Comparison of ENCODE assay signal across 16 cellular contexts in the genomic region with DNA sequence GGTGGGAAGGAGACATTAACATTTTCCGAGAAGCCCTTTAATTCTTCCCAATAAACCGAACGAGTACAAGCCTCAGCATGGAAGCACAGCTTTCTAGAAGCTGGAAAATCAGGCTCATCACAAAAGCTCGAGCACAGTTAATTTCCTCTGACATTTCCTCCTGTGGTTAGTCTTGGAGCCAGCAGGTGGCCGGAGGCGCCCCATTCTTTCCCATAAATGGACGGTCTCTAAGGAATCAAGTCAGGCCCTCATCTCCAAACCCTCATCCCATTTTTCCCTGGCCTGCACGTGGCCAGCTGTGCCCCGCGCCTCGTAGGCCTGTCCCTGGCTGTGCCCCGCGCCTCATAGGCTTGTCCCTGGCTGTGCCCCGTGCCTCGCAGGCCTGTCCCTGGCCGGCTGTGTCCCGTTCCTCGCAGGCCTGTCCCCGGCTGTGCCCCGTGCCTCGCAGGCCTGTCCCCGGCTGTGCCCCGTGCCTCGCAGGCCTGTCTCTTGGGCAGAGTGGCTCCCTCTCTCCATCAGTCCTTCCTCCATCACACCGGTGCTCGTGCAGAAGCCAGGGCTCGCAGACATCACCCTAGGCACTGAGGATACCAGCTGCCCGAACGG. TPM values are rescaled to one million over a fixed set of nuclear protein-coding genes. Genes with fewer than 3 reads are reported as not detected.
A peak's percentile ranks its signal among the peaks of the same experiment; 100 is the strongest.
DNase-seq lines count a peak whose midpoint lies in the region; ATAC-seq and TF ChIP-seq lines count a peak whose summit lies in the region.
"Had no signal": no experiment of that assay in that cellular context is flagged by ENCODE, and none has a peak within 500 bp of the region (broad histone marks: within the 10 kb centered on the region; RNA-seq: fewer than 3 reads in every experiment).

No MANE protein-coding gene starts in this region.

- H3K4me3 ChIP-seq in AG04449 (ENCODE audit: low read depth, low read length) (no peak overlapping the region), astrocyte of the cerebellum (ENCODE audit: low read depth, low read length) (no peak overlapping the region)
- H3K4me3 ChIP-seq: lung, uterus had no signal

- no peaks in the 10 kb centered on the region for H3K27me3 Mint-ChIP-seq in activated naive CD8-positive, alpha-beta T cell treated with anti-CD3 and anti-CD28 coated beads for 36 hours

- H3K36me3 Mint-ChIP-seq in activated naive CD8-positive, alpha-beta T cell treated with anti-CD3 and anti-CD28 coated beads for 36 hours, result no peaks in the 10 kb centered on the region

- DNase-seq in AG04449 (ENCODE audit: low read depth, low spot score) (no peak), HT-29 (ENCODE audit: low spot score) (peak; percentile 80), astrocyte of the cerebellum (ENCODE audit: low read depth) (peak; percentile 4), iris pigment epithelial cell (ENCODE audit: low read depth) (peak; percentile 22), amniotic stem cell (lab: John Stamatoyannopoulos, UW) (no peak)
- no peak for DNase-seq in activated naive CD8-positive, alpha-beta T cell treated with anti-CD3 and anti-CD28 coated beads for 36 hours
- DNase-seq: activated B cell treated with CpG ODN at 0.5 μM for 24 hours; activated naive CD8-positive, alpha-beta T cell treated with anti-CD3 and anti-CD28 coated beads, Interleukin-2, amount 50 U/mL, for 24 hours; hypothalamus; NCI-H1092; uterus had no signal

- peaks cover 9% of the 10 kb centered on the region for H3K4me1 Mint-ChIP-seq in activated naive CD8-positive, alpha-beta T cell treated with anti-CD3 and anti-CD28 coated beads for 36 hours

- no peak overlapping the region for H3K4me3 Mint-ChIP-seq in activated naive CD8-positive, alpha-beta T cell treated with anti-CD3 and anti-CD28 coated beads for 36 hours
- H3K4me3 Mint-ChIP-seq: activated B cell treated with CpG ODN at 0.5 μM for 24 hours; activated naive CD8-positive, alpha-beta T cell treated with anti-CD3 and anti-CD28 coated beads, Interleukin-2, amount 50 U/mL, for 24 hours; B cell had no signal

- no peaks in the 10 kb centered on the region for H3K9me3 Mint-ChIP-seq in activated naive CD8-positive, alpha-beta T cell treated with anti-CD3 and anti-CD28 coated beads for 36 hours
- H3K9me3 Mint-ChIP-seq: activated B cell treated with CpG ODN at 0.5 μM for 24 hours; activated naive CD8-positive, alpha-beta T cell treated with anti-CD3 and anti-CD28 coated beads, Interleukin-2, amount 50 U/mL, for 24 hours had no signal

- POLR2A ChIA-PET in AG04449 (lab: Yijun Ruan, JAX), result no interaction called here

- TF ChIP-seq CTCF in AG04449 (IDR thresholded peaks at IDR 0.05; ENCODE audit: insufficient read depth, low read length, missing control alignments), result peak; percentile 15
- TF ChIP-seq CTCF in astrocyte of the cerebellum (IDR thresholded peaks at IDR 0.05; ENCODE audit: low read depth, low read length, missing control alignments), result peak; percentile 15

- CTCF ChIA-PET in AG04449 (lab: Yijun Ruan, JAX), result interaction anchor here (0.8 to 2.7 kb wide), 7 partner anchors 9 to 102 kb away, joined by 3 to 18 read pairs (median 3); no protein-coding TSS in a partner anchor

- in situ Hi-C loops in astrocyte of the cerebellum (cut with HindIII; ENCODE audit: low sequenced_read_pairs), result no loop called here

- no peak for ATAC-seq in HG03135 (IDR thresholded peaks at IDR 0.05; ENCODE audit: unreplicated experiment)
- no peak for ATAC-seq in HG03460 (IDR thresholded peaks at IDR 0.05; ENCODE audit: unreplicated experiment)
- ATAC-seq: activated naive CD8-positive, alpha-beta T cell treated with anti-CD3 and anti-CD28 coated beads, Interleukin-2, amount 50 U/mL, for 24 hours had no signal

- H3K27ac Mint-ChIP-seq in activated naive CD8-positive, alpha-beta T cell treated with anti-CD3 and anti-CD28 coated beads for 36 hours, result no peak overlapping the region
- H3K27ac Mint-ChIP-seq: activated B cell treated with CpG ODN at 0.5 μM for 24 hours; activated naive CD8-positive, alpha-beta T cell treated with anti-CD3 and anti-CD28 coated beads, Interleukin-2, amount 50 U/mL, for 24 hours; B cell had no signal

RNA-seq across cellular contexts. Expression of a gene that starts 19.7 kb away (rescaled TPM):
- 76.6 and 78.7 TPM in 2 replicates for total RNA-seq in HT-29 (2014; rRNA removed; shearing (Covaris generic))
- total RNA-seq in activated naive CD8-positive, alpha-beta T cell treated with anti-CD3 and anti-CD28 coated beads for 36 hours, result not detected
- total RNA-seq: activated B cell treated with CpG ODN at 0.5 μM for 24 hours, B cell, SK-MEL-5, uterus had no signal

RNA-seq across cellular contexts. Expression of a gene that starts 46.7 kb away (rescaled TPM):
- total RNA-seq in HT-29 (2014; rRNA removed; shearing (Covaris generic)), result 78.8 and 83.4 TPM in 2 replicates
- total RNA-seq in activated naive CD8-positive, alpha-beta T cell treated with anti-CD3 and anti-CD28 coated beads for 36 hours, result 10 to 100 TPM; 55.0 to 56.9 TPM

Comparison
In these comparisons a context has a peak if more than half of its experiments do, and no peak if none do; other contexts are left out.
1. DNase-seq: peak in HT-29 (single experiment), astrocyte of the cerebellum (single experiment) and iris pigment epithelial cell (single experiment); none in AG04449 (single experiment), amniotic stem cell (single experiment) and activated naive CD8-positive, alpha-beta T cell treated with anti-CD3 and anti-CD28 coated beads for 36 hours (single experiment).
2. RNA of a gene that starts 19.7 kb away (total RNA-seq): 76.6 to 78.7 TPM in HT-29; not detected in activated naive CD8-positive, alpha-beta T cell treated with anti-CD3 and anti-CD28 coated beads for 36 hours; every median in the first group is over 10 times any median in the second.